Comparison of ENCODE assay signal across 13 cellular contexts in the genomic region with DNA sequence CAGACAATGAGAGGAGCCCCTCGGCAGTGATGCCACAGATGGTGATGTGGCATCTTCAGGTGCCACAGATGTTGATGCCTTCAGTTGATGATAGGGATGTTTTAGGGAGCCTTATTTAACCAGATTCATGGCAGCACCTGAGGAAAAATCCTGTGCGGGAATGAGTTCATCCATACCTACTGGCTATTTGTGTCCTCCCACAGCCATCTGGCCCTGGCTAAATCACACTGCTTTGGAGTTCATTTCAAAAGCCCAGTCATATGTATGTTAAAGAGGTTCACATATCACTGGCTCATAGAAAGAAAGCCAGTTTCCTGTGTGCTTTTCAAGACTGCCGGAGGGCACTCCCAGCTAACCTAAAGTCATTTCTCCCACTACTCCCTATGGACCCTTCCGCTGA.
DNase-seq lines count a peak whose midpoint lies in the region; ATAC-seq lines count a peak whose summit lies in the region.
"Had no signal": no experiment of that assay in that cellular context is flagged by ENCODE, and none has a peak within 500 bp of the region (broad histone marks: within the 10 kb centered on the region; RNA-seq: fewer than 3 reads in every experiment).

No MANE protein-coding gene starts in this region.

- ATAC-seq in GM21529 (IDR thresholded peaks at IDR 0.05; ENCODE audit: unreplicated experiment) (no peak), left lobe of liver (no peak)

- peak; percentile 73 for DNase-seq in G401 (ENCODE audit: low spot score)
- peak; percentile 39 for DNase-seq in NCI-H69 (lab: John Stamatoyannopoulos, UW)
- peak; percentile 58 for DNase-seq in cerebellum (ENCODE audit: low spot score)
- no peak for DNase-seq in NCI-H510A (lab: John Stamatoyannopoulos, UW)
- DNase-seq in left lobe of liver (ENCODE audit: low spot score): no peak
- DNase-seq: Calu3; CD4-positive, alpha-beta memory T cell; COR-L47; DMS79; GM23248; H7; HCEC 1CT had no signal

- in situ Hi-C loops in G401 (cut with HindIII; ENCODE audit: low sequenced_read_pairs): no loop called here

Comparison
In these comparisons a context has a peak if more than half of its experiments do, and no peak if none do; other contexts are left out.
1. DNase-seq: peak in G401 (single experiment), NCI-H69 (single experiment) and cerebellum (single experiment); none in NCI-H510A (single experiment) and left lobe of liver (single experiment).